10 cellular contexts compared by ENCODE assay signal in the genomic region with DNA sequence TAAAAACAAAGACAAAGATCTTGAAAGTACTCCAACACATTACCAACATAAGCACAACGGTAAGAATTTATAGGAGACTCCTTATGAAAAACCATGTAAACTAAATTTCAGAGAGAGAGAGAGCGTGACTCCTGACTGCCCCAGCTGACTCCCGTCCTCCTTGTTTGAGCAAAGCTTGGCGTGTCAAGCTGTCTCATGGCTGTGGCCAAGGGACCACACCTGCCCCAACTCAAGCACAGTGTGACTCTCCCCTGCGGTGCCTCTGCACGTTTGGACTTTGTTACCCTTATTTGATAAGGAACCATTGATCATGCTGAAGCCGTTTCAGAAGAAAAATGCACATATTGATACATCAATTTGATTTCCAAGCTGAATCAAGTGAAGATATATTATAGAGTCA.
"Had no signal": no experiment of that assay in that cellular context is flagged by ENCODE, and none has a peak within 500 bp of the region (broad histone marks: within the 10 kb centered on the region; RNA-seq: fewer than 3 reads in every experiment).

No MANE protein-coding gene starts in this region.

- DNase-seq: activated naive CD4-positive, alpha-beta T cell treated with anti-CD3 and anti-CD28 coated beads, Interleukin-2, amount 50 U/mL, for 16 hours; caudate nucleus; effector CD4-positive, alpha-beta T cell; naive thymus-derived CD4-positive, alpha-beta T cell; nucleus accumbens; stimulated activated CD4-positive, alpha-beta T cell treated with anti-CD3 and anti-CD28 coated beads, Interleukin-4, amount 100 ng/mL, for 1 hour; stimulated activated CD8-positive, alpha-beta memory T cell treated with anti-CD3 and anti-CD28 coated beads, Interleukin-4, amount 100 ng/mL, for 48 hours; T-helper 2 cell had no signal

- H3K36me3 ChIP-seq: thoracic aorta had no signal

- ATAC-seq: naive thymus-derived CD4-positive, alpha-beta T cell had no signal

- H3K9me3 ChIP-seq: thoracic aorta had no signal

- H3K27ac ChIP-seq: thoracic aorta had no signal

- H3K4me3 ChIP-seq: coronary artery, thoracic aorta had no signal
